8 cellular contexts compared by ENCODE assay signal in the genomic region with DNA sequence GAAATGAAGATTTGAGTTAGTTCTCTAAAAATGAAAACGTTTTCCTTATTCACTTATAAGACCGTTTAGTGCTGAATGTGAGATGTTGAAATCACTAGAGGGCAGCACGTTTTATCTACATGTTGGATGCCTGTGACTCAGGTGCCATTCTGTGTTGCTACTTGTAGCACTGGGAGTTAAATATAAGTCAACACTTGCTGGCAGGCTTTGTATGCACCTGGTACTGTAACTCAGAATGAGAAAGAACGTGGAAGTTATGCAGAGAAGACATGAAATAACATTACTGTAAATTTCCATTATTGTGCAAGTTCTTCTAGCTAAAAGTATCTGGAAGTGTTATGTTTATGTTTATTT. TPM values are rescaled to one million over a fixed set of nuclear protein-coding genes. Genes with fewer than 3 reads are reported as not detected.
DNase-seq lines count a peak whose midpoint lies in the region; ATAC-seq, FAIRE-seq and TF ChIP-seq lines count a peak whose summit lies in the region.

No MANE protein-coding gene starts in this region.

- H3K4me1 ChIP-seq in SJCRH30 (no peaks in the 10 kb centered on the region; the same call in 1 of the 2 replicates), gastrocnemius medialis (peaks cover 33 to 45% of the 10 kb centered on the region in 2 donors)

- FAIRE-seq in HTR-8/SVneo (lab: Jason Lieb, UNC): no peak

- TF ChIP-seq POLR2A in gastrocnemius medialis (IDR thresholded peaks at IDR 0.05): peak in 1 of 2 donors; percentile 7

- no peak overlapping the region for H3K4me3 ChIP-seq in AG04450 (ENCODE audit: low read depth, low read length)
- H3K4me3 ChIP-seq in SJCRH30: no peak overlapping the region
- H3K4me3 ChIP-seq in foreskin fibroblast (ENCODE audit: low read depth in 1 of 2, low read length in 2 of 2): no peak overlapping the region
- H3K4me3 ChIP-seq in gastrocnemius medialis: no peak overlapping the region

- intact Hi-C loops in gastrocnemius medialis (cut with DNase I; ENCODE audit: low total_unique reads): loop anchor here (1.0 to 5.0 kb wide), 4 partner anchors 75 to 289 kb away; a partner anchor contains a TSS

- POLR2A ChIA-PET in AG04450 (lab: Yijun Ruan, JAX): interaction anchor here (0.8 kb wide), 1 partner anchor 32 kb away, joined by 6 read pairs; no protein-coding TSS in a partner anchor

- DNase-seq in AG04450 (ENCODE audit: low read depth, low spot score): peak; percentile 56
- peak; percentile 36 for DNase-seq in HTR-8/SVneo (ENCODE audit: insufficient read length, low spot score)
- DNase-seq in SJCRH30: peak; percentile 69 to 75
- peak; percentile 61 to 77 for DNase-seq in foreskin fibroblast
- DNase-seq in gastrocnemius medialis: peak; percentile 90
- no peak for DNase-seq in ecto neural progenitor cell (ENCODE audit: low spot score)
- no peak for DNase-seq in DMS79 treated with DMSO at 0.1 percent for 48 hours (lab: John Stamatoyannopoulos, UW)

- peak; percentile 57 for ATAC-seq in GM18498 (IDR thresholded peaks at IDR 0.05; ENCODE audit: unreplicated experiment)
- peak; percentile 88 to 92 for ATAC-seq in gastrocnemius medialis

- in situ Hi-C loops in gastrocnemius medialis (cut with MboI; ENCODE audit: low sequenced_read_pairs in 4 of 4): loop anchor here in 1 of 4 donors (5.0 kb wide), 1 partner anchor 287 kb away; no protein-coding TSS in a partner anchor

- TF ChIP-seq CTCF in AG04450 (IDR thresholded peaks at IDR 0.05; ENCODE audit: low read depth, low read length) (peak; percentile 21; the same call in 1 of the 2 replicates), foreskin fibroblast (IDR thresholded peaks at IDR 0.05; ENCODE audit: low read depth, low read length) (no peak), gastrocnemius medialis (IDR thresholded peaks at IDR 0.05 in 4 of 5, conservative IDR thresholded peaks at IDR 0.05 in 1 of 5) (peak in 1 of 5 experiments; percentile 11)

- H3K36me3 ChIP-seq in SJCRH30 (peaks cover under 1% of the 10 kb centered on the region), gastrocnemius medialis (no peaks in the 10 kb centered on the region)

- CTCF ChIA-PET in AG04450 (lab: Charles Lee): interaction anchor here (0.6 to 1.7 kb wide), 6 partner anchors 10 to 98 kb away, joined by 3 to 7 read pairs (median 3); no protein-coding TSS in a partner anchor

- H3K27ac ChIP-seq in AG04450 (ENCODE audit: low read depth, low read length) (peak overlapping the region; percentile 31), SJCRH30 (0 out of 2 replicates have a peak overlapping the region, but pooled peaks have one; percentile 2), gastrocnemius medialis (peak overlapping the region; percentile 91 to 100 (median 97))

- H3K27me3 ChIP-seq in AG04450 (ENCODE audit: control insufficient read depth, insufficient read depth, low read length) (no peaks in the 10 kb centered on the region), SJCRH30 (no peaks in the 10 kb centered on the region), gastrocnemius medialis (no peaks in the 10 kb centered on the region)

- no peaks in the 10 kb centered on the region for H3K9me3 ChIP-seq in AG04450 (ENCODE audit: control insufficient read depth, insufficient read depth, low read length)
- no peaks in the 10 kb centered on the region for H3K9me3 ChIP-seq in SJCRH30 (replicated peaks)
- H3K9me3 ChIP-seq in gastrocnemius medialis: no peaks in the 10 kb centered on the region

RNA-seq across cellular contexts. Expression of a gene that starts 45.9 kb away (rescaled TPM):
- polyA plus RNA-seq in AG04450 (2011; rRNA removed): 4.5 and 5.5 TPM in 2 replicates
- 6.7 and 9.8 TPM in 2 replicates for polyA minus RNA-seq in AG04450 (2011; rRNA and poly(A)+ RNA removed)
- 8.2 and 8.8 TPM in 2 replicates for total RNA-seq in SJCRH30 (2014; rRNA removed; shearing (Covaris generic))
- total RNA-seq in gastrocnemius medialis: 10 to 100 TPM; 15.0 to 21.7 (median 19.2) TPM

Comparison
In these comparisons a context has a peak if more than half of its experiments do, and no peak if none do; other contexts are left out.
1. DNase-seq: peak in AG04450 (single experiment), HTR-8/SVneo (single experiment), SJCRH30 (2 of 2), foreskin fibroblast (2 of 2) and gastrocnemius medialis (2 of 2); none in ecto neural progenitor cell (single experiment) and DMS79 treated with DMSO at 0.1 percent for 48 hours (single experiment).
2. H3K27ac ChIP-seq: peak in every context shown above with its lines; median percentile 97 in gastrocnemius medialis; 31 in AG04450; 2 in SJCRH30.